Comparison of ENCODE assay signal across 14 cellular contexts in the genomic region with DNA sequence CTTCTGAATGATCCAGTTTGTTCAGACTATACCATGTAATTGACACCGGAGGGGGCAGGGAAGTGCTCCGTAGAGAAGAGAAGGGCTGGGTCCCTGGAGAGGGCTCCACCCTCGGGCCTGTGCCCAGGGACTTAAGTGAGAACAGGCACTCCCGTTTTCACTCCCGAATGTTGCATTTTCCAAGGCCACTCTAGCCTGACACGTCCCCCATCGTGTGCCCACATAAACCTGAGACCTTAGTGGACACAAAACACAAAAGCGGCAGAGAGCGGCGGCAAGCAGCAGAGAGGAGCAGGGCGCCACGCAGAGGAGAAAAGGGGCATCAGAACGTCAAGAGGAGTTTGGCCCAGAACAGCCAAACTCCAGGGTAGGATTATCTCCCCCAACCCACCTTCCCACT.
DNase-seq lines count a peak whose midpoint lies in the region; TF ChIP-seq lines count a peak whose summit lies in the region.
"Had no signal": no experiment of that assay in that cellular context is flagged by ENCODE, and none has a peak within 500 bp of the region (broad histone marks: within the 10 kb centered on the region; RNA-seq: fewer than 3 reads in every experiment).

No MANE protein-coding gene starts in this region.

- no peaks in the 10 kb centered on the region for H3K9me3 Mint-ChIP-seq in progenitor cell of endocrine pancreas (ENCODE audit: low read depth)

- no CpG with 5 or more reads among the region's 13 CpGs for WGBS in iPS DF 6.9 (ENCODE audit: insufficient coverage, insufficient read length)

- H3K36me3 ChIP-seq in HEK293 (ENCODE audit: control insufficient read depth in 2 of 2, insufficient read depth in 1 of 2, low read length in 2 of 2) (no peaks in the 10 kb centered on the region), iPS DF 6.9 (ENCODE audit: control insufficient read depth, insufficient read depth, low read length) (no peaks in the 10 kb centered on the region)

- peak overlapping the region; percentile 76 for H3K4me3 Mint-ChIP-seq in progenitor cell of endocrine pancreas (ENCODE audit: low read depth)
- H3K4me3 Mint-ChIP-seq: activated CD8-positive, alpha-beta T cell treated with anti-CD3 and anti-CD28 coated beads for 36 hours; CD4-positive, CD25-positive, alpha-beta regulatory T cell; T-helper 17 cell had no signal

- TF ChIP-seq CTCF in HEK293 (tag by site-specific recombination; IDR thresholded peaks at IDR 0.05), result no peak
- TF ChIP-seq CTCF in progenitor cell of endocrine pancreas (IDR thresholded peaks at IDR 0.05; ENCODE audit: unreplicated experiment), result peak; percentile 51

- no peaks in the 10 kb centered on the region for H3K27me3 ChIP-seq in iPS DF 6.9 (ENCODE audit: control insufficient read depth, insufficient read depth, low read length)

- POLR2A ChIA-PET in HEK293 (lab: Yijun Ruan, JAX), result no interaction called here

- H3K4me3 ChIP-seq in HEK293 (ENCODE audit: low read depth, low read length), result no peak overlapping the region
- H3K4me3 ChIP-seq in iPS DF 6.9 (ENCODE audit: low read length), result peak overlapping the region; percentile 71; the same call in 1 of the 2 replicates

- H3K27me3 Mint-ChIP-seq in progenitor cell of endocrine pancreas, result no peaks in the 10 kb centered on the region
- H3K27me3 Mint-ChIP-seq: activated CD8-positive, alpha-beta T cell treated with anti-CD3 and anti-CD28 coated beads for 36 hours; CD4-positive, CD25-positive, alpha-beta regulatory T cell; T-helper 17 cell had no signal

- peak overlapping the region; percentile 89 for H3K27ac Mint-ChIP-seq in progenitor cell of endocrine pancreas
- H3K27ac Mint-ChIP-seq: activated CD8-positive, alpha-beta T cell treated with anti-CD3 and anti-CD28 coated beads for 36 hours; CD4-positive, CD25-positive, alpha-beta regulatory T cell; T-helper 17 cell had no signal

- H3K36me3 Mint-ChIP-seq in progenitor cell of endocrine pancreas (ENCODE audit: insufficient read depth), result no peaks in the 10 kb centered on the region
- H3K36me3 Mint-ChIP-seq: CD4-positive, CD25-positive, alpha-beta regulatory T cell had no signal

- peaks cover 3% of the 10 kb centered on the region for H3K4me1 Mint-ChIP-seq in progenitor cell of endocrine pancreas (ENCODE audit: low read depth)
- H3K4me1 Mint-ChIP-seq: CD4-positive, CD25-positive, alpha-beta regulatory T cell; T-helper 17 cell had no signal

- peak; percentile 7 for DNase-seq in UCSD-AML1 (lab: John Stamatoyannopoulos, UW; ENCODE audit: unreplicated experiment)
- peak; percentile 20 for DNase-seq in iPS DF 6.9 (ENCODE audit: low read depth, low spot score)
- DNase-seq in progenitor cell of endocrine pancreas (ENCODE audit: low spot score, unreplicated experiment), result no peak
- no peak for DNase-seq in SKM-1 treated with dmso at 0.1 percent for 144 hours (lab: John Stamatoyannopoulos, UW; ENCODE audit: unreplicated experiment)
- DNase-seq in SIG-M5 (lab: John Stamatoyannopoulos, UW), result no peak
- DNase-seq in stimulated activated naive CD4-positive, alpha-beta T cell (lab: John Stamatoyannopoulos, UW), result no peak
- DNase-seq: activated CD8-positive, alpha-beta T cell treated with anti-CD3 and anti-CD28 coated beads for 36 hours; activated effector memory CD4-positive, alpha-beta T cell treated with Interleukin-2 at 50 U/mL for 16 hours; CD4-positive, CD25-positive, alpha-beta regulatory T cell; stimulated activated CD4-positive, alpha-beta T cell treated with anti-CD3 and anti-CD28 coated beads, Interleukin-2, amount 100 ng/mL, for 48 hours; stimulated activated naive CD8-positive, alpha-beta T cell treated with anti-CD3 and anti-CD28 coated beads, Interleukin-15, Interleukin-2, amounts not matched to agents 100 U/mL and 50 U/mL, for 24 hours; T-helper 17 cell had no signal

- H3K27ac ChIP-seq in HEK293 (ENCODE audit: extremely low read depth, low read depth, low read length), result no peak overlapping the region
- H3K27ac ChIP-seq in iPS DF 6.9 (ENCODE audit: low read length), result no peak overlapping the region
- H3K27ac ChIP-seq: epithelial cell of prostate had no signal

- H3K9me3 ChIP-seq in HEK293 (ENCODE audit: control insufficient read depth, insufficient read depth, low read depth, low read length), result no peaks in the 10 kb centered on the region
- no peaks in the 10 kb centered on the region for H3K9me3 ChIP-seq in iPS DF 6.9 (ENCODE audit: control insufficient read depth, insufficient read depth, low read length)

- no peaks in the 10 kb centered on the region for H3K4me1 ChIP-seq in HEK293 (ENCODE audit: control insufficient read depth, insufficient read depth, low read length)
- H3K4me1 ChIP-seq in iPS DF 6.9 (ENCODE audit: control insufficient read depth, insufficient read depth, low read length), result no peaks in the 10 kb centered on the region

- CTCF ChIA-PET in HEK293 (lab: Yijun Ruan, JAX), result no interaction called here

TF ChIP-seq in HEK293, 187 proteins besides CTCF, POLR2A, EP300 and RAD21:
- no peak for TF ChIP-seq SP7 (tag by site-specific recombination; IDR thresholded peaks at IDR 0.05)
- TF ChIP-seq, protein P1, sequence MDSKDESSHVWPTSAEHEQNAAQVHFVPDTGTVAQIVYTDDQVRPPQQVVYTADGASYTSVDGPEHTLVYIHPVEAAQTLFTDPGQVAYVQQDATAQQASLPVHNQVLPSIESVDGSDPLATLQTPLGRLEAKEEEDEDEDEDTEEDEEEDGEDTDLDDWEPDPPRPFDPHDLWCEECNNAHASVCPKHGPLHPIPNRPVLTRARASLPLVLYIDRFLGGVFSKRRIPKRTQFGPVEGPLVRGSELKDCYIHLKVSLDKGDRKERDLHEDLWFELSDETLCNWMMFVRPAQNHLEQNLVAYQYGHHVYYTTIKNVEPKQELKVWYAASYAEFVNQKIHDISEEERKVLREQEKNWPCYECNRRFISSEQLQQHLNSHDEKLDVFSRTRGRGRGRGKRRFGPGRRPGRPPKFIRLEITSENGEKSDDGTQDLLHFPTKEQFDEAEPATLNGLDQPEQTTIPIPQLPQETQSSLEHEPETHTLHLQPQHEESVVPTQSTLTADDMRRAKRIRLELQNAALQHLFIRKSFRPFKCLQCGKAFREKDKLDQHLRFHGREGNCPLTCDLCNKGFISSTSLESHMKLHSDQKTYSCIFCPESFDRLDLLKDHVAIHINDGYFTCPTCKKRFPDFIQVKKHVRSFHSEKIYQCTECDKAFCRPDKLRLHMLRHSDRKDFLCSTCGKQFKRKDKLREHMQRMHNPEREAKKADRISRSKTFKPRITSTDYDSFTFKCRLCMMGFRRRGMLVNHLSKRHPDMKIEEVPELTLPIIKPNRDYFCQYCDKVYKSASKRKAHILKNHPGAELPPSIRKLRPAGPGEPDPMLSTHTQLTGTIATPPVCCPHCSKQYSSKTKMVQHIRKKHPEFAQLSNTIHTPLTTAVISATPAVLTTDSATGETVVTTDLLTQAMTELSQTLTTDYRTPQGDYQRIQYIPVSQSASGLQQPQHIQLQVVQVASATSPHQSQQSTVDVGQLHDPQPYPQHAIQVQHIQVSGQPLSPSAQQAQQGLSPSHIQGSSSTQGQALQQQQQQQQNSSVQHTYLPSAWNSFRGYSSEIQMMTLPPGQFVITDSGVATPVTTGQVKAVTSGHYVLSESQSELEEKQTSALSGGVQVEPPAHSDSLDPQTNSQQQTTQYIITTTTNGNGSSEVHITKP (tag by site-specific recombination; IDR thresholded peaks at IDR 0.05), result peak; percentile 84
TF ChIP-seq in HEK293: peak in this region for 1.

Comparison
In these comparisons a context has a peak if more than half of its experiments do, and no peak if none do; other contexts are left out.
1. DNase-seq: peak in UCSD-AML1 (single experiment) and iPS DF 6.9 (single experiment); none in progenitor cell of endocrine pancreas (single experiment), SKM-1 treated with dmso at 0.1 percent for 144 hours (single experiment), SIG-M5 (single experiment) and stimulated activated naive CD4-positive, alpha-beta T cell (0 of 6).